In genomic region chr19:17656970-17657369, GRCh38 we compare ENCODE assay signal across 17 cellular contexts. TPM values are rescaled to one million over a fixed set of nuclear protein-coding genes. Genes with fewer than 3 reads are reported as not detected.
DNase-seq lines count a peak whose midpoint lies in the region; ATAC-seq and TF ChIP-seq lines count a peak whose summit lies in the region.
"Had no signal": no experiment of that assay in that cellular context is flagged by ENCODE, and none has a peak within 500 bp of the region (broad histone marks: within the 10 kb centered on the region; RNA-seq: fewer than 3 reads in every experiment).

No MANE protein-coding gene starts in this region.

- H3K4me1 Mint-ChIP-seq in chondrocyte (ENCODE audit: low read depth): peaks cover 10% of the 10 kb centered on the region
- H3K4me1 Mint-ChIP-seq in activated CD4-positive, alpha-beta memory T cell treated with anti-CD3 and anti-CD28 coated beads, Interleukin-2, amount 10 ng/mL, durations not matched to agents 7 days and 5 days: no peaks in the 10 kb centered on the region
- H3K4me1 Mint-ChIP-seq: CD4-positive, alpha-beta memory T cell had no signal

- H3K36me3 Mint-ChIP-seq in chondrocyte (ENCODE audit: low read depth): peaks cover 3% of the 10 kb centered on the region
- H3K36me3 Mint-ChIP-seq in activated CD4-positive, alpha-beta memory T cell treated with anti-CD3 and anti-CD28 coated beads, Interleukin-2, amount 10 ng/mL, durations not matched to agents 7 days and 5 days (ENCODE audit: low read depth): no peaks in the 10 kb centered on the region
- H3K36me3 Mint-ChIP-seq: CD4-positive, alpha-beta memory T cell had no signal

- H3K27me3 Mint-ChIP-seq in chondrocyte (ENCODE audit: low read depth): no peaks in the 10 kb centered on the region
- peaks cover 7% of the 10 kb centered on the region for H3K27me3 Mint-ChIP-seq in activated CD4-positive, alpha-beta memory T cell treated with anti-CD3 and anti-CD28 coated beads, Interleukin-2, amount 10 ng/mL, durations not matched to agents 7 days and 5 days

- TF ChIP-seq CTCF in left ventricle myocardium inferior (IDR thresholded peaks at IDR 0.05; ENCODE audit: borderline replicate concordance) (no peak), chondrocyte (IDR thresholded peaks at IDR 0.05) (no peak), spleen (IDR thresholded peaks at IDR 0.05 in 8 of 11, conservative IDR thresholded peaks at IDR 0.05 in 3 of 11) (no peak)

- H3K4me3 ChIP-seq in left ventricle myocardium inferior: no peak overlapping the region
- H3K4me3 ChIP-seq in spleen: no peak overlapping the region

- H3K36me3 ChIP-seq in left ventricle myocardium inferior: no peaks in the 10 kb centered on the region
- H3K36me3 ChIP-seq in spleen: no peaks in the 10 kb centered on the region

- H3K4me1 ChIP-seq in left ventricle myocardium inferior: no peaks in the 10 kb centered on the region
- H3K4me1 ChIP-seq in spleen: no peaks in the 10 kb centered on the region

- no peak for TF ChIP-seq POLR2A in spleen (IDR thresholded peaks at IDR 0.05)

- no peak overlapping the region for H3K4me3 Mint-ChIP-seq in chondrocyte (ENCODE audit: unreplicated experiment)
- H3K4me3 Mint-ChIP-seq in activated CD4-positive, alpha-beta memory T cell treated with anti-CD3 and anti-CD28 coated beads, Interleukin-2, amount 10 ng/mL, durations not matched to agents 7 days and 5 days: no peak overlapping the region
- H3K4me3 Mint-ChIP-seq: CD4-positive, alpha-beta memory T cell had no signal

- peaks cover 12% of the 10 kb centered on the region for H3K9me3 Mint-ChIP-seq in chondrocyte (ENCODE audit: low read depth)
- H3K9me3 Mint-ChIP-seq in activated CD4-positive, alpha-beta memory T cell treated with anti-CD3 and anti-CD28 coated beads, Interleukin-2, amount 10 ng/mL, durations not matched to agents 7 days and 5 days: no peaks in the 10 kb centered on the region

- DNase-seq in Right ventricle myocardium superior (peak; percentile 4), left ventricle myocardium inferior (no peak), D341Med (ENCODE audit: low spot score) (peak; percentile 22), chondrocyte (ENCODE audit: low spot score) (peak; percentile 46), spleen (peak; percentile 21)
- DNase-seq in activated CD4-positive, alpha-beta memory T cell treated with anti-CD3 and anti-CD28 coated beads, Interleukin-2, amount 10 ng/mL, durations not matched to agents 7 days and 5 days: no peak
- DNase-seq: 8988T; C1 segment of cervical spinal cord; Calu3; CD4-positive, alpha-beta memory T cell; COR-L47; DMS153; DND-41; GOT3; H7; HCEC 1CT had no signal

- H3K27ac ChIP-seq in left ventricle myocardium inferior (replicated peaks): no peak overlapping the region
- no peak overlapping the region for H3K27ac ChIP-seq in spleen

- POLR2A ChIA-PET in activated CD4-positive, alpha-beta memory T cell treated with anti-CD3 and anti-CD28 coated beads, Interleukin-2, amount 10 ng/mL, durations not matched to agents 7 days and 5 days (lab: Charles Lee): no interaction called here

- CTCF ChIA-PET in activated CD4-positive, alpha-beta memory T cell treated with anti-CD3 and anti-CD28 coated beads, Interleukin-2, amount 10 ng/mL, durations not matched to agents 7 days and 5 days (lab: Charles Lee): no interaction called here

- intact Hi-C loops in Right ventricle myocardium superior (cut with DNase I): no loop called here
- intact Hi-C loops in left ventricle myocardium inferior (cut with micrococcal nuclease): no loop called here
- intact Hi-C loops in spleen (cut with DNase I; ENCODE audit: low total_unique reads): no loop called here

- 75 to 88% (median 84%) methylated on average over 8 of the region's 8 CpGs for WGBS in spleen, 5 donors

- no peak overlapping the region for H3K27ac Mint-ChIP-seq in chondrocyte (ENCODE audit: unreplicated experiment)
- no peak overlapping the region for H3K27ac Mint-ChIP-seq in activated CD4-positive, alpha-beta memory T cell treated with anti-CD3 and anti-CD28 coated beads, Interleukin-2, amount 10 ng/mL, durations not matched to agents 7 days and 5 days
- H3K27ac Mint-ChIP-seq: CD4-positive, alpha-beta memory T cell had no signal

- H3K9me3 ChIP-seq in left ventricle myocardium inferior (replicated peaks) (peaks cover 13% of the 10 kb centered on the region), spleen (no peaks in the 10 kb centered on the region)

- H3K27me3 ChIP-seq in left ventricle myocardium inferior (ENCODE audit: low read depth) (peaks cover 3% of the 10 kb centered on the region), spleen (replicated peaks in 1 of 7) (peaks cover 0 to 7% (median 0%) of the 10 kb centered on the region in 7 donors)

- ATAC-seq in Right ventricle myocardium superior (ENCODE audit: poor library complexity) (no peak), GM18868 (IDR thresholded peaks at IDR 0.05; ENCODE audit: unreplicated experiment) (no peak)

RNA-seq across cellular contexts. Expression of gene UNC13A, which starts 31.2 kb away (rescaled TPM):
- total RNA-seq in Right ventricle myocardium superior (0.05 TPM), left ventricle myocardium inferior (0.05 TPM), chondrocyte (2.0 to 3.9 TPM (median 2.1 TPM) in 3 replicates), spleen (10 to 100 TPM in 1 of 7 donors, 1 to 10 TPM in 6; 2.9 to 10.7 (median 5.1) TPM)
- 1 to 10 TPM in 2 of 3 donors, under 1 TPM in 1; 0.73 to 6.2 (median 1.7) TPM for polyA plus RNA-seq in spleen
- under 1 TPM in 1 of 2 experiments, not detected in 1; 0.03 TPM for total RNA-seq in activated CD4-positive, alpha-beta memory T cell treated with anti-CD3 and anti-CD28 coated beads, Interleukin-2, amount 10 ng/mL, durations not matched to agents 7 days and 5 days
- polyA plus RNA-seq: CD4-positive, alpha-beta memory T cell had no signal

Comparison
In these comparisons a context has a peak if more than half of its experiments do, and no peak if none do; other contexts are left out.
1. DNase-seq: peak in Right ventricle myocardium superior (single experiment), D341Med (single experiment), chondrocyte (single experiment) and spleen (single experiment); none in left ventricle myocardium inferior (single experiment) and activated CD4-positive, alpha-beta memory T cell treated with anti-CD3 and anti-CD28 coated beads, Interleukin-2, amount 10 ng/mL, durations not matched to agents 7 days and 5 days (single experiment).